18 cellular contexts compared by ENCODE assay signal in the genomic region with DNA sequence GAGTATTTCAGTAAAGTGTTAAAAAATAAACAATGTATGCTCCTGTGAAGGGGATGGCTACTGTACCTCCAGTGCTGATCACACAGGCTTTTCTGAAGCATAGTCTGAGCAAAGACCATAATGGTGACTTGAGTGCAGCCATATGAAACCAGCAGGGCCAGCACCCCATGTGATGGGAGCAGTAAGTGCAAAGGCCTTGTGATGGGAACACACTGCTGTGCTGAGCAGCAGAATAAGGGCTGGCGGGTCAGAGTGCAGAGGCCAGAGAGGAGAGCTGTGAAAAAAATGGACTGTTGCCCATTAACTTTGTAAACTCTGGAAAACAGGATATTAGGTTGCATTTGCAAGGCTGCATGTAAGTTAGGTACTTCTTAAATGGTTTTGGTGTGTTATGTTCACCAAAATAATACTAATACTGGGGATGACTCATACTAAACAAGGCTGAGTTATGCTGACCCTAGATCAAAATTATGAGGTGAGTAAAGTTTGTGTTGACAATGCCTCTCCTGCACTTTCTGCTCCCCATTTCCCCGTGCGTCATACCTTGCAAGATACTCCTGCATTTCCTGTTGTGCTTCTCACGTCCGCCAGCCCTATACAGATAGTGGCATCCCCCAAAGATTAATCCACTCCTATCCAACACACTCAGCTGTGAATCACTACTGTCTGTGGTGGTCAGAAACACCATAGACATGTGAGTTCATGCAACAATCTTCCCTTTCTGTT.
DNase-seq lines count a peak whose midpoint lies in the region; ATAC-seq, FAIRE-seq and TF ChIP-seq lines count a peak whose summit lies in the region.
"Had no signal": no experiment of that assay in that cellular context is flagged by ENCODE, and none has a peak within 500 bp of the region (broad histone marks: within the 10 kb centered on the region; RNA-seq: fewer than 3 reads in every experiment).

No MANE protein-coding gene starts in this region.

- CTCF ChIA-PET in A549 (lab: Yijun Ruan, JAX): interaction anchor here (0.6 to 1.7 kb wide), 6 partner anchors 11 to 843 kb away, joined by 3 to 16 read pairs (median 5); no protein-coding TSS in a partner anchor
- CTCF ChIA-PET in activated CD4-positive, alpha-beta memory T cell treated with anti-CD3 and anti-CD28 coated beads, Interleukin-2, amount 10 ng/mL, durations not matched to agents 7 days and 5 days (lab: Charles Lee): no interaction called here

- H3K36me3 Mint-ChIP-seq in HFFc6 (ENCODE audit: low read depth): no peaks in the 10 kb centered on the region
- H3K36me3 Mint-ChIP-seq in activated CD4-positive, alpha-beta memory T cell treated with anti-CD3 and anti-CD28 coated beads, Interleukin-2, amount 10 ng/mL, durations not matched to agents 7 days and 5 days (ENCODE audit: low read depth): no peaks in the 10 kb centered on the region

- FAIRE-seq in A549 (lab: Jason Lieb, UNC): peak; percentile 98
- FAIRE-seq in D721Med (lab: Jason Lieb, UNC): no peak
- FAIRE-seq: GM19239 had no signal

- no peaks in the 10 kb centered on the region for H3K9me3 ChIP-seq in A549
- H3K9me3 ChIP-seq: esophagus squamous epithelium, left ventricle myocardium inferior, prostate gland had no signal

- peaks cover 35% of the 10 kb centered on the region for H3K4me1 Mint-ChIP-seq in HFFc6 (ENCODE audit: low read depth)
- H3K4me1 Mint-ChIP-seq in activated CD4-positive, alpha-beta memory T cell treated with anti-CD3 and anti-CD28 coated beads, Interleukin-2, amount 10 ng/mL, durations not matched to agents 7 days and 5 days: no peaks in the 10 kb centered on the region
- H3K4me1 Mint-ChIP-seq: activated CD4-positive, alpha-beta T cell treated with anti-CD3 and anti-CD28 coated beads for 36 hours had no signal

- POLR2A ChIA-PET in A549 (lab: Yijun Ruan, JAX): no interaction called here
- POLR2A ChIA-PET in activated CD4-positive, alpha-beta memory T cell treated with anti-CD3 and anti-CD28 coated beads, Interleukin-2, amount 10 ng/mL, durations not matched to agents 7 days and 5 days (lab: Charles Lee): no interaction called here

- H3K27me3 Mint-ChIP-seq in HFFc6 (ENCODE audit: insufficient read depth): peaks cover 2% of the 10 kb centered on the region
- peaks cover 8% of the 10 kb centered on the region for H3K27me3 Mint-ChIP-seq in activated CD4-positive, alpha-beta memory T cell treated with anti-CD3 and anti-CD28 coated beads, Interleukin-2, amount 10 ng/mL, durations not matched to agents 7 days and 5 days

- TF ChIP-seq RAD21 in A549 (conservative IDR thresholded peaks at IDR 0.05 in 1 of 2, IDR thresholded peaks at IDR 0.05 in 1 of 2): no peak

- no peak for TF ChIP-seq POLR2A in A549 (IDR thresholded peaks at IDR 0.05; ENCODE audit: low read length)

- TF ChIP-seq CTCF in A549 (IDR thresholded peaks at IDR 0.05) (no peak), HFFc6 (IDR thresholded peaks at IDR 0.05) (no peak), D721Med (IDR thresholded peaks at IDR 0.05; ENCODE audit: insufficient read depth, missing control alignments) (no peak), omental fat pad (IDR thresholded peaks at IDR 0.05) (no peak)

- peak overlapping the region; percentile 80 to 84 for H3K27ac ChIP-seq in A549
- H3K27ac ChIP-seq: esophagus squamous epithelium, left ventricle myocardium inferior, prostate gland had no signal

- 9% methylated on average over 5 of the region's 5 CpGs for WGBS in A549 (ENCODE audit: missing lambda C conversion rate)

- H3K27ac Mint-ChIP-seq in HFFc6: peak overlapping the region; percentile 93
- H3K27ac Mint-ChIP-seq in activated CD4-positive, alpha-beta memory T cell treated with anti-CD3 and anti-CD28 coated beads, Interleukin-2, amount 10 ng/mL, durations not matched to agents 7 days and 5 days: no peak overlapping the region
- H3K27ac Mint-ChIP-seq: activated CD4-positive, alpha-beta T cell treated with anti-CD3 and anti-CD28 coated beads for 36 hours; dendritic cell treated with granulocyte-macrophage colony-stimulating factor and Interleukin-4, amounts not matched to agents 40 ng/mL and 50 ng/mL, for 4 days; T-helper 1 cell treated with Interleukin-12 subunit alpha and Interleukin-12 subunit beta and Interleukin-4 antibody, amounts not matched to agents 30 μg/mL and 1 μg/mL, for 36 hours had no signal

- no peaks in the 10 kb centered on the region for H3K9me3 Mint-ChIP-seq in HFFc6
- H3K9me3 Mint-ChIP-seq in activated CD4-positive, alpha-beta memory T cell treated with anti-CD3 and anti-CD28 coated beads, Interleukin-2, amount 10 ng/mL, durations not matched to agents 7 days and 5 days: no peaks in the 10 kb centered on the region
- H3K9me3 Mint-ChIP-seq: dendritic cell treated with granulocyte-macrophage colony-stimulating factor and Interleukin-4, amounts not matched to agents 40 ng/mL and 50 ng/mL, for 4 days; T-helper 1 cell treated with Interleukin-12 subunit alpha and Interleukin-12 subunit beta and Interleukin-4 antibody, amounts not matched to agents 30 μg/mL and 1 μg/mL, for 36 hours had no signal

- peak; percentile 62 to 74; a peak in 4 of 5 replicates for TF ChIP-seq EP300 in A549 (IDR thresholded peaks at IDR 0.05)

- H3K4me2 ChIP-seq in A549: peak overlapping the region; percentile 68

- peaks cover 29% of the 10 kb centered on the region for H3K4me1 ChIP-seq in A549
- H3K4me1 ChIP-seq: esophagus squamous epithelium, left ventricle myocardium inferior, prostate gland had no signal

- DNase-seq in A549 (ENCODE audit: low read depth in 1 of 2, low spot score in 1 of 2) (peak; percentile 29 to 86), HFFc6 (peak; percentile 71), astrocyte of the hippocampus (ENCODE audit: low read depth, low spot score) (peak; percentile 4), glomerular visceral epithelial cell (ENCODE audit: extremely low spot score) (peak; percentile 39), D721Med (ENCODE audit: insufficient read length, low spot score) (no peak), omental fat pad (ENCODE audit: low spot score) (no peak), NCI-H1092 treated with DMSO at 0.1 percent for 48 hours (lab: John Stamatoyannopoulos, UW) (no peak)
- no peak for DNase-seq in activated CD4-positive, alpha-beta memory T cell treated with anti-CD3 and anti-CD28 coated beads, Interleukin-2, amount 10 ng/mL, durations not matched to agents 7 days and 5 days
- DNase-seq: activated CD4-positive, alpha-beta T cell treated with anti-CD3 and anti-CD28 coated beads for 36 hours; COR-L47; esophagus squamous epithelium; left ventricle myocardium inferior; NCI-H2029; stimulated activated CD4-positive, alpha-beta T cell treated with anti-CD3 and anti-CD28 coated beads, Interleukin-15, amount 100 ng/mL, for 24 hours had no signal

- no peak overlapping the region for H3K4me3 ChIP-seq in A549
- H3K4me3 ChIP-seq: esophagus squamous epithelium, left ventricle myocardium inferior, prostate gland had no signal

- peak overlapping the region; percentile 70 for H3K4me3 Mint-ChIP-seq in HFFc6
- H3K4me3 Mint-ChIP-seq in activated CD4-positive, alpha-beta memory T cell treated with anti-CD3 and anti-CD28 coated beads, Interleukin-2, amount 10 ng/mL, durations not matched to agents 7 days and 5 days: no peak overlapping the region
- H3K4me3 Mint-ChIP-seq: activated CD4-positive, alpha-beta T cell treated with anti-CD3 and anti-CD28 coated beads for 36 hours; dendritic cell treated with granulocyte-macrophage colony-stimulating factor and Interleukin-4, amounts not matched to agents 40 ng/mL and 50 ng/mL, for 4 days; T-helper 1 cell treated with Interleukin-12 subunit alpha and Interleukin-12 subunit beta and Interleukin-4 antibody, amounts not matched to agents 30 μg/mL and 1 μg/mL, for 36 hours had no signal

- ATAC-seq in A549: peak; percentile 95 to 98
- no peak for ATAC-seq in omental fat pad (ENCODE audit: low FRiP score)
- ATAC-seq: activated CD4-positive, alpha-beta T cell treated with anti-CD3 and anti-CD28 coated beads for 36 hours had no signal

TF ChIP-seq in A549, 52 proteins besides CTCF, POLR2A, EP300 and RAD21 (continues in another document):
- peak; percentile 84 for TF ChIP-seq GATA3 (IDR thresholded peaks at IDR 0.05; ENCODE audit: borderline replicate concordance)
- TF ChIP-seq HOXB5 (CRISPR knock-in tag; IDR thresholded peaks at IDR 0.05): 0 out of 2 replicates have a peak, but pooled peaks have one; percentile 37
- TF ChIP-seq JUNB (IDR thresholded peaks at IDR 0.05): peak; percentile 75; the same call in 1 of the 2 replicates
- TF ChIP-seq, protein P1, sequence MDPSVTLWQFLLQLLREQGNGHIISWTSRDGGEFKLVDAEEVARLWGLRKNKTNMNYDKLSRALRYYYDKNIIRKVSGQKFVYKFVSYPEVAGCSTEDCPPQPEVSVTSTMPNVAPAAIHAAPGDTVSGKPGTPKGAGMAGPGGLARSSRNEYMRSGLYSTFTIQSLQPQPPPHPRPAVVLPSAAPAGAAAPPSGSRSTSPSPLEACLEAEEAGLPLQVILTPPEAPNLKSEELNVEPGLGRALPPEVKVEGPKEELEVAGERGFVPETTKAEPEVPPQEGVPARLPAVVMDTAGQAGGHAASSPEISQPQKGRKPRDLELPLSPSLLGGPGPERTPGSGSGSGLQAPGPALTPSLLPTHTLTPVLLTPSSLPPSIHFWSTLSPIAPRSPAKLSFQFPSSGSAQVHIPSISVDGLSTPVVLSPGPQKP (IDR thresholded peaks at IDR 0.05; ENCODE audit: low read depth, low read length): no peak
- peak; percentile 14 to 24; a peak in 1 of 4 replicates for TF ChIP-seq CEBPB (IDR thresholded peaks at IDR 0.05)
- TF ChIP-seq, protein P2, sequence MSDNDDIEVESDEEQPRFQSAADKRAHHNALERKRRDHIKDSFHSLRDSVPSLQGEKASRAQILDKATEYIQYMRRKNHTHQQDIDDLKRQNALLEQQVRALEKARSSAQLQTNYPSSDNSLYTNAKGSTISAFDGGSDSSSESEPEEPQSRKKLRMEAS (IDR thresholded peaks at IDR 0.05): peak; percentile 32; the same call in 1 of the 2 replicates
- TF ChIP-seq JUN (IDR thresholded peaks at IDR 0.05): peak; percentile 50 to 54; a peak in 2 of 5 replicates
- TF ChIP-seq, protein P3, sequence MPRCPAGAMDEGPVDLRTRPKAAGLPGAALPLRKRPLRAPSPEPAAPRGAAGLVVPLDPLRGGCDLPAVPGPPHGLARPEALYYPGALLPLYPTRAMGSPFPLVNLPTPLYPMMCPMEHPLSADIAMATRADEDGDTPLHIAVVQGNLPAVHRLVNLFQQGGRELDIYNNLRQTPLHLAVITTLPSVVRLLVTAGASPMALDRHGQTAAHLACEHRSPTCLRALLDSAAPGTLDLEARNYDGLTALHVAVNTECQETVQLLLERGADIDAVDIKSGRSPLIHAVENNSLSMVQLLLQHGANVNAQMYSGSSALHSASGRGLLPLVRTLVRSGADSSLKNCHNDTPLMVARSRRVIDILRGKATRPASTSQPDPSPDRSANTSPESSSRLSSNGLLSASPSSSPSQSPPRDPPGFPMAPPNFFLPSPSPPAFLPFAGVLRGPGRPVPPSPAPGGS (IDR thresholded peaks at IDR 0.05): peak; percentile 66; the same call in 1 of the 3 replicates
- peak; percentile 76 for TF ChIP-seq MAFK (IDR thresholded peaks at IDR 0.05; ENCODE audit: partially characterized antibody)
- TF ChIP-seq RNF2 (IDR thresholded peaks at IDR 0.05; ENCODE audit: borderline replicate concordance, low read depth): no peak
- TF ChIP-seq TFCP2L1 (CRISPR knock-in tag; IDR thresholded peaks at IDR 0.05): no peak

Comparison
In these comparisons a context has a peak if more than half of its experiments do, and no peak if none do; other contexts are left out.
1. DNase-seq: peak in A549 (2 of 2), HFFc6 (single experiment), astrocyte of the hippocampus (single experiment) and glomerular visceral epithelial cell (single experiment); none in D721Med (single experiment), omental fat pad (single experiment), NCI-H1092 treated with DMSO at 0.1 percent for 48 hours (single experiment) and activated CD4-positive, alpha-beta memory T cell treated with anti-CD3 and anti-CD28 coated beads, Interleukin-2, amount 10 ng/mL, durations not matched to agents 7 days and 5 days (single experiment).